In genomic region chr3:26522919-26523318, GRCh38 we compare ENCODE assay signal across 1 cellular context.
TF ChIP-seq lines count a peak whose summit lies in the region.

No MANE protein-coding gene starts in this region.

TF ChIP-seq in SK-N-SH, 30 proteins besides CTCF, POLR2A, EP300 and RAD21 (continued from another document):
- TF ChIP-seq ZBTB33 (IDR thresholded peaks at IDR 0.05; ENCODE audit: borderline replicate concordance, low read depth) (no peak), USF2 (IDR thresholded peaks at IDR 0.05; ENCODE audit: borderline replicate concordance, low read depth, low read length) (no peak), FOXM1 (IDR thresholded peaks at IDR 0.05; ENCODE audit: low read depth) (no peak)
